In genomic region chr16:86567701-86568571, GRCh38 we compare ENCODE assay signal across 1 cellular context.
TF ChIP-seq lines count a peak whose summit lies in the region.

No MANE protein-coding gene starts in this region.

TF ChIP-seq in WTC11, 78 proteins besides CTCF, POLR2A, EP300 and RAD21 (continued from another document):
- TF ChIP-seq AR (CRISPR knock-in tag; IDR thresholded peaks at IDR 0.05) (no peak), CDX4 (CRISPR knock-in tag; IDR thresholded peaks at IDR 0.05; ENCODE audit: borderline replicate concordance) (no peak), ZNF317 (CRISPR knock-in tag; IDR thresholded peaks at IDR 0.05; ENCODE audit: borderline replicate concordance, low read depth) (no peak), IRF2 (CRISPR knock-in tag; IDR thresholded peaks at IDR 0.05; ENCODE audit: borderline replicate concordance, low read depth) (no peak)
